In genomic region chr10:61904711-61905445, GRCh38 we compare ENCODE assay signal across 8 cellular contexts. TPM values are rescaled to one million over a fixed set of nuclear protein-coding genes. Genes with fewer than 3 reads are reported as not detected.
DNase-seq lines count a peak whose midpoint lies in the region; ATAC-seq, FAIRE-seq and TF ChIP-seq lines count a peak whose summit lies in the region.

No MANE protein-coding gene starts in this region.

- H3K4me3 ChIP-seq in GM12864 (ENCODE audit: low read depth, low read length) = peak overlapping the region; percentile 67
- H3K4me3 ChIP-seq in fibroblast of lung (replicated peaks in 1 of 4; ENCODE audit: control extremely low read depth in 1 of 4, insufficient read depth in 1 of 4, low read depth in 3 of 4, low read length in 4 of 4) = peak overlapping the region; percentile 58 to 98 (median 75)
- no peak overlapping the region for H3K4me3 ChIP-seq in parathyroid adenoma (ENCODE audit: low read depth, low read length)

- H3K36me3 Mint-ChIP-seq in activated CD8-positive, alpha-beta T cell treated with anti-CD3 and anti-CD28 coated beads for 36 hours (ENCODE audit: low read depth) = peaks cover 39% of the 10 kb centered on the region

- peak; percentile 40 for ATAC-seq in HG02588 (IDR thresholded peaks at IDR 0.05; ENCODE audit: unreplicated experiment)
- ATAC-seq in activated CD8-positive, alpha-beta T cell treated with anti-CD3 and anti-CD28 coated beads for 36 hours = peak; percentile 42

- H3K79me2 ChIP-seq in fibroblast of lung (ENCODE audit: control insufficient read depth, insufficient read depth, low read length) (peaks cover 78% of the 10 kb centered on the region), parathyroid adenoma (no peaks in the 10 kb centered on the region)

- no peaks in the 10 kb centered on the region for H3K9me3 Mint-ChIP-seq in activated CD8-positive, alpha-beta T cell treated with anti-CD3 and anti-CD28 coated beads for 36 hours

- intact Hi-C loops in activated CD8-positive, alpha-beta T cell treated with anti-CD3 and anti-CD28 coated beads for 36 hours (cut with micrococcal nuclease) = loop anchor here (1.0 to 5.0 kb wide), 4 partner anchors 38 to 337 kb away; no protein-coding TSS in a partner anchor

- H3K27ac Mint-ChIP-seq in activated CD8-positive, alpha-beta T cell treated with anti-CD3 and anti-CD28 coated beads for 36 hours = peak overlapping the region; percentile 97

- H3K9ac ChIP-seq in fibroblast of lung (ENCODE audit: insufficient read depth, low read length) = no peak overlapping the region
- H3K9ac ChIP-seq in parathyroid adenoma = no peak overlapping the region

- peak; percentile 83 for FAIRE-seq in A204.1 (lab: Jason Lieb, UNC)

- H2AFZ ChIP-seq in fibroblast of lung (ENCODE audit: low read length) = no peak overlapping the region
- no peak overlapping the region for H2AFZ ChIP-seq in parathyroid adenoma

- POLR2A ChIA-PET in activated CD8-positive, alpha-beta T cell treated with anti-CD3 and anti-CD28 coated beads for 36 hours (lab: Charles Lee) = interaction anchor here (1.1 to 8.8 kb wide), 7 partner anchors 17 to 282 kb away, joined by 3 to 137 read pairs (median 4); no protein-coding TSS in a partner anchor

- H3K4me2 ChIP-seq in fibroblast of lung (ENCODE audit: extremely low read depth, insufficient read depth, low read length) = peak overlapping the region; percentile 87
- peak overlapping the region; percentile 10 for H3K4me2 ChIP-seq in parathyroid adenoma (ENCODE audit: low read length)

- H3K36me3 ChIP-seq in fibroblast of lung (ENCODE audit: control insufficient read depth, insufficient read depth, low read length) (no peaks in the 10 kb centered on the region), parathyroid adenoma (ENCODE audit: control insufficient read depth, insufficient read depth, low read length) (no peaks in the 10 kb centered on the region)

- H3K27me3 ChIP-seq in fibroblast of lung (ENCODE audit: control insufficient read depth, insufficient read depth, low read length) (no peaks in the 10 kb centered on the region), parathyroid adenoma (ENCODE audit: control insufficient read depth, insufficient read depth, low read length) (no peaks in the 10 kb centered on the region)

- H3K9me3 ChIP-seq in fibroblast of lung (ENCODE audit: control insufficient read depth, insufficient read depth, low read depth, low read length) (no peaks in the 10 kb centered on the region), parathyroid adenoma (ENCODE audit: control insufficient read depth, low read length) (no peaks in the 10 kb centered on the region)

- no peaks in the 10 kb centered on the region for H4K20me1 ChIP-seq in fibroblast of lung (ENCODE audit: control insufficient read depth, extremely low read depth, insufficient read depth, low read length)

- H3K4me3 Mint-ChIP-seq in activated CD8-positive, alpha-beta T cell treated with anti-CD3 and anti-CD28 coated beads for 36 hours = peak overlapping the region; percentile 86

- TF ChIP-seq CTCF in GM12864 (IDR thresholded peaks at IDR 0.05; ENCODE audit: low read depth, low read length, missing control alignments) = peak; percentile 18
- TF ChIP-seq CTCF in activated CD8-positive, alpha-beta T cell treated with anti-CD3 and anti-CD28 coated beads for 36 hours (IDR thresholded peaks at IDR 0.05) = peak; percentile 61
- TF ChIP-seq CTCF in fibroblast of lung (conservative IDR thresholded peaks at IDR 0.05 in 1 of 2, IDR thresholded peaks at IDR 0.05 in 1 of 2; ENCODE audit: low read depth in 1 of 2, low read length in 2 of 2) = peak; percentile 39 to 44
- TF ChIP-seq CTCF in parathyroid adenoma (IDR thresholded peaks at IDR 0.05) = no peak

- no peaks in the 10 kb centered on the region for H3K27me3 Mint-ChIP-seq in activated CD8-positive, alpha-beta T cell treated with anti-CD3 and anti-CD28 coated beads for 36 hours

- DNase-seq in GM12864 (ENCODE audit: low read depth) (no peak), NCI-H1048 (lab: John Stamatoyannopoulos, UW) (peak; percentile 66), fibroblast of lung (ENCODE audit: low read depth in 2 of 2) (peak; percentile 72 to 85), NCI-H82 (lab: John Stamatoyannopoulos, UW) (no peak)
- DNase-seq in activated CD8-positive, alpha-beta T cell treated with anti-CD3 and anti-CD28 coated beads for 36 hours = peak; percentile 84

- no peaks in the 10 kb centered on the region for H3K4me1 ChIP-seq in fibroblast of lung (ENCODE audit: control insufficient read depth, extremely low read depth, insufficient read depth, low read length)
- H3K4me1 ChIP-seq in parathyroid adenoma = no peaks in the 10 kb centered on the region

- peak overlapping the region; percentile 42 for H3K27ac ChIP-seq in fibroblast of lung (ENCODE audit: insufficient read depth, low read length)
- no peak overlapping the region for H3K27ac ChIP-seq in parathyroid adenoma

- peaks cover 33% of the 10 kb centered on the region for H3K4me1 Mint-ChIP-seq in activated CD8-positive, alpha-beta T cell treated with anti-CD3 and anti-CD28 coated beads for 36 hours (ENCODE audit: low read depth)

- CTCF ChIA-PET in activated CD8-positive, alpha-beta T cell treated with anti-CD3 and anti-CD28 coated beads for 36 hours (lab: Charles Lee) = interaction anchor here (1.1 to 11.0 kb wide), 8 partner anchors 8 to 343 kb away, joined by 3 to 98 read pairs (median 4); no protein-coding TSS in a partner anchor

RNA-seq across cellular contexts. Expression of gene ARID5B, which starts 3.4 kb away (rescaled TPM):
- 10 to 100 TPM; 26.7 to 28.3 TPM for total RNA-seq in activated CD8-positive, alpha-beta T cell treated with anti-CD3 and anti-CD28 coated beads for 36 hours
- 120 and 145 TPM in 2 replicates for total RNA-seq in fibroblast of lung
- 111 and 118 TPM in 2 replicates for polyA plus RNA-seq in fibroblast of lung
- 96.1 and 127 TPM in 2 replicates for polyA plus RNA-seq in fibroblast of lung (2012)
- 183 and 197 TPM in 2 replicates for polyA minus RNA-seq in fibroblast of lung (ENCODE audit: low replicate concordance)

Comparison
In these comparisons a context has a peak if more than half of its experiments do, and no peak if none do; other contexts are left out.
1. DNase-seq: peak in NCI-H1048 (single experiment), activated CD8-positive, alpha-beta T cell treated with anti-CD3 and anti-CD28 coated beads for 36 hours (single experiment) and fibroblast of lung (2 of 2); none in GM12864 (single experiment) and NCI-H82 (single experiment).